24 cellular contexts compared by ENCODE assay signal in the genomic region with DNA sequence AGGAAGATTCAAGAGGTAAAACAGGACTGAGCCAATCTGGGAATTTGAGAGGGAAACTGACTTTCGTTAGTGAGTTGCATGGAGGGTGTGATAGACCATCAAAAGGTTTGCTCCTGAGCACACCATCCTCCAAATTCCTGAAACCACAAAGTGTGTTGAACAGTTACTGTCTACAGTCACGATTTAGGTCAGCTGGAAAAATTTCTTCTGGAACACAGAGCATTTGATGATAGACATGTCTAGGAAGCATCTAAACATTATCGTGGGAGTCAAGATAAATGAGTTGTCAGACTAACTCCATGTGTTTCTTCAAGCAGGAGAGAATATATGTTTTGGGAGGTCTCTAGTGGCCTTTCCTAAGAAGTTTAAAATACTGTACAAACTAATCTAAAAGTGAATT.
"Had no signal": no experiment of that assay in that cellular context is flagged by ENCODE, and none has a peak within 500 bp of the region (broad histone marks: within the 10 kb centered on the region; RNA-seq: fewer than 3 reads in every experiment).

No MANE protein-coding gene starts in this region.

- H3K27ac Mint-ChIP-seq: activated naive CD4-positive, alpha-beta T cell treated with anti-CD3 and anti-CD28 coated beads, Interleukin-2, amount 50 U/mL, for 72 hours; activated T-cell treated with anti-CD3 and anti-CD28 coated beads, Interleukin-2, amount 50 U/mL, for 72 hours; immature natural killer cell; memory B cell; stimulated activated effector memory CD8-positive, alpha-beta T cell treated with anti-CD3 and anti-CD28 coated beads, Interleukin-12 subunit alpha, Interleukin-12 subunit beta, amount 100 ng/mL, for 72 hours; T-helper 17 cell had no signal

- H3K27ac ChIP-seq: heart right ventricle, parathyroid adenoma, thoracic aorta, upper lobe of left lung had no signal

- H3K4me3 Mint-ChIP-seq: activated T-cell treated with anti-CD3 and anti-CD28 coated beads, Interleukin-2, amount 50 U/mL, for 72 hours; immature natural killer cell; memory B cell; naive thymus-derived CD8-positive, alpha-beta T cell; stimulated activated effector memory CD8-positive, alpha-beta T cell treated with anti-CD3 and anti-CD28 coated beads, Interleukin-12 subunit alpha, Interleukin-12 subunit beta, amount 100 ng/mL, for 72 hours; T-helper 17 cell had no signal

- DNase-seq: activated CD4-positive, alpha-beta T cell treated with anti-CD3 and anti-CD28 coated beads, Interleukin-2, amount 50 U/mL, for 1 hour; activated CD4-positive, CD25-positive, alpha-beta regulatory T cell treated with anti-CD3 and anti-CD28 coated beads, Interleukin-2, amount 50 U/mL, for 72 hours; activated CD8-positive, alpha-beta memory T cell treated with anti-CD3 and anti-CD28 coated beads for 24 hours; activated CD8-positive, alpha-beta memory T cell treated with anti-CD3 and anti-CD28 coated beads, Interleukin-2, amount 50 U/mL, for 48 hours; activated effector memory CD4-positive, alpha-beta T cell treated with anti-CD3 and anti-CD28 coated beads, Interleukin-2, amount 50 U/mL, for 16 hours; activated T-cell treated with anti-CD3 and anti-CD28 coated beads, Interleukin-2, amount 50 U/mL, for 72 hours; adrenal gland; effector CD4-positive, alpha-beta T cell; heart right ventricle; immature natural killer cell; left ventricle myocardium superior; naive thymus-derived CD8-positive, alpha-beta T cell; retina; stimulated activated CD4-positive, alpha-beta T cell treated with anti-CD3 and anti-CD28 coated beads, Interleukin-15, amount 100 ng/mL, for 24 hours; stimulated activated CD4-positive, alpha-beta T cell treated with anti-CD3 and anti-CD28 coated beads, Interleukin-4, amount 100 ng/mL, for 24 hours; T-helper 17 cell; upper lobe of left lung had no signal

- H3K36me3 ChIP-seq: adrenal gland, heart right ventricle, thoracic aorta, upper lobe of left lung had no signal

- H3K9ac ChIP-seq: parathyroid adenoma had no signal

- H3K9me3 Mint-ChIP-seq: activated naive CD4-positive, alpha-beta T cell treated with anti-CD3 and anti-CD28 coated beads, Interleukin-2, amount 50 U/mL, for 72 hours; memory B cell; stimulated activated effector memory CD8-positive, alpha-beta T cell treated with anti-CD3 and anti-CD28 coated beads, Interleukin-12 subunit alpha, Interleukin-12 subunit beta, amount 100 ng/mL, for 72 hours had no signal

- H3K27me3 ChIP-seq: adrenal gland, upper lobe of left lung had no signal

- H2AFZ ChIP-seq: parathyroid adenoma had no signal

- ATAC-seq: activated naive CD4-positive, alpha-beta T cell treated with anti-CD3 and anti-CD28 coated beads, Interleukin-2, amount 50 U/mL, for 72 hours; activated T-cell treated with anti-CD3 and anti-CD28 coated beads, Interleukin-2, amount 50 U/mL, for 72 hours; heart right ventricle; left ventricle myocardium superior; naive thymus-derived CD8-positive, alpha-beta T cell; stimulated activated effector memory CD8-positive, alpha-beta T cell treated with anti-CD3 and anti-CD28 coated beads, Interleukin-12 subunit alpha, Interleukin-12 subunit beta, amount 100 ng/mL, for 72 hours; T-helper 17 cell had no signal

- H3K4me1 Mint-ChIP-seq: T-helper 17 cell had no signal

- H3K9me3 ChIP-seq: adrenal gland, heart right ventricle, mucosa of descending colon, thoracic aorta, upper lobe of left lung had no signal

- H3K79me2 ChIP-seq: parathyroid adenoma had no signal

- H3K4me3 ChIP-seq: adrenal gland, heart right ventricle, mucosa of descending colon, skin epidermis, thoracic aorta, upper lobe of left lung had no signal

- H3K36me3 Mint-ChIP-seq: activated naive CD4-positive, alpha-beta T cell treated with anti-CD3 and anti-CD28 coated beads, Interleukin-2, amount 50 U/mL, for 72 hours; memory B cell; naive thymus-derived CD8-positive, alpha-beta T cell; stimulated activated effector memory CD8-positive, alpha-beta T cell treated with anti-CD3 and anti-CD28 coated beads, Interleukin-12 subunit alpha, Interleukin-12 subunit beta, amount 100 ng/mL, for 72 hours had no signal

- H3K4me1 ChIP-seq: adrenal gland, parathyroid adenoma had no signal

- H3K27me3 Mint-ChIP-seq: memory B cell had no signal
